In genomic region chrX:40098264-40099045, GRCh38 we compare ENCODE assay signal across 8 cellular contexts. TPM values are rescaled to one million over a fixed set of nuclear protein-coding genes. Genes with fewer than 3 reads are reported as not detected.
DNase-seq lines count a peak whose midpoint lies in the region; TF ChIP-seq lines count a peak whose summit lies in the region.

No MANE protein-coding gene starts in this region.

- TF ChIP-seq CTCF in left ventricle myocardium inferior (IDR thresholded peaks at IDR 0.05; ENCODE audit: borderline replicate concordance): no peak

- H3K4me1 ChIP-seq in HAP-1 (peaks cover 35% of the 10 kb centered on the region), left ventricle myocardium inferior (peaks cover 23% of the 10 kb centered on the region), rectal smooth muscle tissue (ENCODE audit: control insufficient read depth, insufficient read depth, low read length) (peaks cover 9% of the 10 kb centered on the region)

- intact Hi-C loops in left ventricle myocardium inferior (cut with micrococcal nuclease): loop anchor here (10.0 kb wide), 1 partner anchor 46 kb away; no protein-coding TSS in a partner anchor

- H3K4me3 ChIP-seq in HAP-1 (peak overlapping the region; percentile 64), left ventricle myocardium inferior (peak overlapping the region; percentile 86), rectal smooth muscle tissue (ENCODE audit: low read length) (peak overlapping the region; percentile 70)

- DNase-seq in EL (peak; percentile 58), HAP-1 (ENCODE audit: low spot score in 2 of 2) (peak; percentile 71 to 83), NOMO-1 treated with DMSO at 0.1 percent for 48 hours (lab: John Stamatoyannopoulos, UW; ENCODE audit: unreplicated experiment) (peak; percentile 23), left ventricle myocardium inferior (peak; percentile 42), NCI-H2029 (lab: John Stamatoyannopoulos, UW) (no peak), cortex of kidney (lab: John Stamatoyannopoulos, UW) (no peak)
- DNase-seq in activated naive CD4-positive, alpha-beta T cell treated with anti-CD3 and anti-CD28 coated beads, Interleukin-2, amount 50 U/mL, for 16 hours: peak; percentile 50

- H3K36me3 ChIP-seq in HAP-1 (replicated peaks) (peaks cover 3% of the 10 kb centered on the region), left ventricle myocardium inferior (no peaks in the 10 kb centered on the region), rectal smooth muscle tissue (ENCODE audit: control insufficient read depth, insufficient read depth, low read length) (no peaks in the 10 kb centered on the region)

- no peaks in the 10 kb centered on the region for H3K27me3 ChIP-seq in HAP-1 (ENCODE audit: low read depth)
- no peaks in the 10 kb centered on the region for H3K27me3 ChIP-seq in left ventricle myocardium inferior (ENCODE audit: low read depth)
- H3K27me3 ChIP-seq in rectal smooth muscle tissue (ENCODE audit: control insufficient read depth, insufficient read depth, low read length): peaks cover 4% of the 10 kb centered on the region

- H3K9me3 ChIP-seq in HAP-1 (no peaks in the 10 kb centered on the region), left ventricle myocardium inferior (replicated peaks) (no peaks in the 10 kb centered on the region)

- peak overlapping the region; percentile 49 for H3K9ac ChIP-seq in rectal smooth muscle tissue (ENCODE audit: low read length)

- in situ Hi-C loops in HAP-1 (cut with MboI; ENCODE audit: low sequenced_read_pairs): no loop called here

- H3K27ac ChIP-seq in left ventricle myocardium inferior (replicated peaks): peak overlapping the region; percentile 93
- peak overlapping the region; percentile 81 for H3K27ac ChIP-seq in rectal smooth muscle tissue (ENCODE audit: low read depth, low read length)

RNA-seq across cellular contexts. Expression of gene BCOR, which starts 0.7 kb away (rescaled TPM):
- 15.1 TPM for total RNA-seq in left ventricle myocardium inferior

Comparison
In these comparisons a context has a peak if more than half of its experiments do, and no peak if none do; other contexts are left out.
1. DNase-seq: peak in EL (single experiment), HAP-1 (2 of 2), NOMO-1 treated with DMSO at 0.1 percent for 48 hours (single experiment), activated naive CD4-positive, alpha-beta T cell treated with anti-CD3 and anti-CD28 coated beads, Interleukin-2, amount 50 U/mL, for 16 hours (single experiment) and left ventricle myocardium inferior (single experiment); none in NCI-H2029 (single experiment) and cortex of kidney (single experiment).
2. Peak in every context shown above with its lines, with median percentiles within 50 percentile points of each other: H3K4me3 ChIP-seq.